17 cellular contexts compared by ENCODE assay signal in the genomic region with DNA sequence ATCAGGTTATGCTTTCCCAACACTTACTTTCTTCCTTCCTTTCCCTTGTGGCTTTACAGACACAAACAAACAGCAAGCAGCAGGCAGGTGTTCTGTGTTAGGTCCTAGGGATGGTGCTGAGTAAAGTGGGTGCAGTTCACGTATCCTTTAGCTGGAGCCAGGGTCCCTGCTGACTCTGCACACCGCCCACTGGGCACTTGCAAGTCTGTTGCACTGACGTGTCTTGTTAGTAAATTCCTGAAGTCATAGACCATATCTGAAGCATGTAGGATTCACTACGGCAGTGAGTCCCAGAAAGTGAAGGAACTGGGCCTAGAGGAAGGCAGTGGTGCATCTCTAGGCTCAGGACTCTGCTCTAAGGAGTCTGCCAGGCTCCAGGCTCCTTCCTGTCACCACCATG.
DNase-seq lines count a peak whose midpoint lies in the region; ATAC-seq and TF ChIP-seq lines count a peak whose summit lies in the region.
"Had no signal": no experiment of that assay in that cellular context is flagged by ENCODE, and none has a peak within 500 bp of the region (broad histone marks: within the 10 kb centered on the region; RNA-seq: fewer than 3 reads in every experiment).

No MANE protein-coding gene starts in this region.

- TF ChIP-seq POLR2A in thyroid gland (IDR thresholded peaks at IDR 0.05) = peak in 1 of 2 donors; percentile 34

- no peak overlapping the region for H3K4me3 ChIP-seq in cardiac fibroblast (replicated peaks in 1 of 2; ENCODE audit: low read depth in 2 of 2, low read length in 2 of 2)
- H3K4me3 ChIP-seq in thyroid gland (replicated peaks in 1 of 3) = no peak overlapping the region
- H3K4me3 ChIP-seq: esophagus squamous epithelium had no signal

- WGBS in thyroid gland, 2 donors = 38 to 49% methylated on average over 4 of the region's 4 CpGs

- no peaks in the 10 kb centered on the region for H3K36me3 ChIP-seq in thyroid gland
- H3K36me3 ChIP-seq: esophagus squamous epithelium had no signal

- peak overlapping the region; percentile 62 to 82 (median 78) for H3K27ac ChIP-seq in thyroid gland
- H3K27ac ChIP-seq: KMS-11 had no signal

- H3K9me3 ChIP-seq in thyroid gland = no peaks in the 10 kb centered on the region
- H3K9me3 ChIP-seq: esophagus squamous epithelium had no signal

- ATAC-seq in HG03139 (IDR thresholded peaks at IDR 0.05; ENCODE audit: unreplicated experiment) = no peak
- ATAC-seq: Panc1 had no signal

- no peak for TF ChIP-seq CTCF in cardiac fibroblast (IDR thresholded peaks at IDR 0.05; ENCODE audit: low read depth, low read length)
- TF ChIP-seq CTCF in thyroid gland (IDR thresholded peaks at IDR 0.05) = no peak

- intact Hi-C loops in thyroid gland (cut with DNase I) = no loop called here

- DNase-seq in H4 (ENCODE audit: low spot score) (peak; percentile 17), cardiac fibroblast (ENCODE audit: low read depth in 2 of 2) (peak; percentile 13 to 54), left kidney (ENCODE audit: low read depth, low spot score) (peak; percentile 60), thyroid gland (peak; percentile 77 to 79), hippocampal formation (lab: John Stamatoyannopoulos, UW) (no peak), HuH-7.5 (ENCODE audit: low spot score) (no peak)
- no peak for DNase-seq in activated CD4-positive, alpha-beta T cell treated with anti-CD3 and anti-CD28 coated beads for 48 hours
- DNase-seq: activated B cell treated with CpG ODN at 0.5 μM for 24 hours; activated CD8-positive, alpha-beta memory T cell treated with anti-CD3 and anti-CD28 coated beads, Interleukin-2, amount 50 U/mL, for 48 hours; activated naive CD8-positive, alpha-beta T cell treated with anti-CD3 and anti-CD28 coated beads, Interleukin-2, amount 10 ng/mL, durations not matched to agents 7 days and 5 days; C1 segment of cervical spinal cord; esophagus squamous epithelium; NCI-H1436; NCI-H524 treated with DMSO at 0.1 percent for 48 hours had no signal

- H3K4me1 ChIP-seq in thyroid gland = peaks cover 56 to 58% of the 10 kb centered on the region in 2 donors

- no peaks in the 10 kb centered on the region for H3K27me3 ChIP-seq in thyroid gland

Comparison
In these comparisons a context has a peak if more than half of its experiments do, and no peak if none do; other contexts are left out.
1. DNase-seq: peak in H4 (single experiment), cardiac fibroblast (2 of 2), left kidney (single experiment) and thyroid gland (2 of 2); none in hippocampal formation (0 of 2), activated CD4-positive, alpha-beta T cell treated with anti-CD3 and anti-CD28 coated beads for 48 hours (single experiment) and HuH-7.5 (single experiment).